ENCODE assay signal across 1 cellular context in genomic region chr2:210635257-210635656, GRCh38.
TF ChIP-seq lines count a peak whose summit lies in the region.

No MANE protein-coding gene starts in this region.

TF ChIP-seq in K562, 482 proteins besides CTCF, POLR2A, EP300 and RAD21 (continued from another document):
- TF ChIP-seq ZBTB9 (CRISPR knock-in tag; IDR thresholded peaks at IDR 0.05), result no peak
- peak; percentile 40; the same call in 1 of the 2 replicates for TF ChIP-seq TEAD4 (IDR thresholded peaks at IDR 0.05; ENCODE audit: low read length)
- TF ChIP-seq TEAD4 (CRISPR knock-in tag; IDR thresholded peaks at IDR 0.05; ENCODE audit: borderline replicate concordance), result no peak
- TF ChIP-seq CEBPB (tag; IDR thresholded peaks at IDR 0.05), result peak; percentile 28; the same call in 1 of the 2 replicates
- peak; percentile 95 for TF ChIP-seq SOX6 (IDR thresholded peaks at IDR 0.05)
- peak; percentile 38 for TF ChIP-seq L3MBTL2 (IDR thresholded peaks at IDR 0.05)
- TF ChIP-seq POLR2H (tag; IDR thresholded peaks at IDR 0.05; ENCODE audit: low read depth), result 0 out of 2 replicates have a peak, but pooled peaks have one; percentile 25
- TF ChIP-seq ZBTB40 (IDR thresholded peaks at IDR 0.05), result 0 out of 2 replicates have a peak, but pooled peaks have one; percentile 38
- TF ChIP-seq ZBTB40 (CRISPR knock-in tag; IDR thresholded peaks at IDR 0.05), result no peak
